ENCODE assay signal across 10 cellular contexts in genomic region chr7:88357794-88358533, GRCh38. TPM values are rescaled to one million over a fixed set of nuclear protein-coding genes. Genes with fewer than 3 reads are reported as not detected.
DNase-seq lines count a peak whose midpoint lies in the region; ATAC-seq, FAIRE-seq and TF ChIP-seq lines count a peak whose summit lies in the region.
"Had no signal": no experiment of that assay in that cellular context is flagged by ENCODE, and none has a peak within 500 bp of the region (broad histone marks: within the 10 kb centered on the region; RNA-seq: fewer than 3 reads in every experiment).

No MANE protein-coding gene starts in this region.

- no peaks in the 10 kb centered on the region for H3K27me3 ChIP-seq in keratinocyte (ENCODE audit: control insufficient read depth, extremely low read depth, insufficient read depth, low read length)

- H3K79me2 ChIP-seq in keratinocyte (ENCODE audit: control insufficient read depth, insufficient read depth, low read length) = no peaks in the 10 kb centered on the region

- no peaks in the 10 kb centered on the region for H3K9me3 ChIP-seq in keratinocyte (ENCODE audit: control insufficient read depth, low read depth, low read length)

- peak; percentile 75 for FAIRE-seq in keratinocyte (lab: Jason Lieb, UNC)

- no peaks in the 10 kb centered on the region for H4K20me1 ChIP-seq in keratinocyte (ENCODE audit: control insufficient read depth, extremely low read depth, insufficient read depth, low read length)

- peak; percentile 55 to 75 (median 65) for TF ChIP-seq CTCF in keratinocyte (optimal IDR thresholded peaks at IDR 0.05 in 1 of 3, IDR thresholded peaks at IDR 0.05 in 1 of 3, conservative IDR thresholded peaks at IDR 0.05 in 1 of 3; ENCODE audit: extremely low read depth in 1 of 3, insufficient read depth in 2 of 3, low read length in 3 of 3)

- H3K4me3 Mint-ChIP-seq in natural killer cell treated with Interleukin-12 subunit alpha and Interleukin-12 subunit beta and Interleukin-15 and Interleukin-18, amount 100 ng/mL, for 72 hours = no peak overlapping the region
- H3K4me3 Mint-ChIP-seq: B cell had no signal

- peak; percentile 71 for ATAC-seq in HG03103 (IDR thresholded peaks at IDR 0.05; ENCODE audit: low read depth, unreplicated experiment)
- ATAC-seq in natural killer cell treated with Interleukin-12 subunit alpha and Interleukin-12 subunit beta and Interleukin-15 and Interleukin-18, amount 100 ng/mL, for 72 hours = no peak

- H3K27me3 Mint-ChIP-seq in natural killer cell treated with Interleukin-12 subunit alpha and Interleukin-12 subunit beta and Interleukin-15 and Interleukin-18, amount 100 ng/mL, for 72 hours = peaks cover 2 to 12% of the 10 kb centered on the region in 2 donors
- H3K27me3 Mint-ChIP-seq: B cell had no signal

- no peak overlapping the region for H3K27ac ChIP-seq in keratinocyte (ENCODE audit: control insufficient read depth, insufficient read depth, low read length)
- H3K27ac ChIP-seq: skin epidermis had no signal

- dilution Hi-C loops in keratinocyte (cut with MboI; ENCODE audit: extremely low pct_ligation_motif_present, low sequenced_read_pairs) = no loop called here

- H3K4me1 Mint-ChIP-seq in natural killer cell treated with Interleukin-12 subunit alpha and Interleukin-12 subunit beta and Interleukin-15 and Interleukin-18, amount 100 ng/mL, for 72 hours (ENCODE audit: low read depth in 2 of 2) = peaks cover 0 to 3% of the 10 kb centered on the region in 2 donors
- H3K4me1 Mint-ChIP-seq: B cell had no signal

- H3K36me3 Mint-ChIP-seq in natural killer cell treated with Interleukin-12 subunit alpha and Interleukin-12 subunit beta and Interleukin-15 and Interleukin-18, amount 100 ng/mL, for 72 hours = no peaks in the 10 kb centered on the region

- H3K4me2 ChIP-seq in keratinocyte (ENCODE audit: control insufficient read depth, extremely low read depth, insufficient read depth, low read depth, low read length) = peak overlapping the region; percentile 35

- no peak overlapping the region for H2AFZ ChIP-seq in keratinocyte (ENCODE audit: control insufficient read depth, low read length)

- no peak overlapping the region for H3K9ac ChIP-seq in keratinocyte (ENCODE audit: control insufficient read depth, extremely low read depth, insufficient read depth, low read length)

- DNase-seq in NCI-H526 treated with DMSO at 0.1 percent for 48 hours (lab: John Stamatoyannopoulos, UW) (peak; percentile 10), NCI-H526 (lab: John Stamatoyannopoulos, UW) (no peak), SHP77 treated with DMSO at 0.1 percent for 48 hours (lab: John Stamatoyannopoulos, UW) (peak; percentile 24), keratinocyte (ENCODE audit: low read depth, low spot score) (no peak), NCI-H510A (lab: John Stamatoyannopoulos, UW) (no peak), DMS153 (lab: John Stamatoyannopoulos, UW) (no peak)
- no peak for DNase-seq in natural killer cell treated with Interleukin-12 subunit alpha and Interleukin-12 subunit beta and Interleukin-15 and Interleukin-18, amount 100 ng/mL, for 72 hours (ENCODE audit: low spot score)

- H3K4me3 ChIP-seq in keratinocyte (ENCODE audit: control insufficient read depth in 2 of 3, extremely low read depth in 1 of 3, insufficient read depth in 2 of 3, low read depth in 1 of 3, low read length in 3 of 3) = peak overlapping the region in 1 of 3 experiments; percentile 13
- H3K4me3 ChIP-seq: skin epidermis had no signal

- no peak overlapping the region for H3K27ac Mint-ChIP-seq in natural killer cell treated with Interleukin-12 subunit alpha and Interleukin-12 subunit beta and Interleukin-15 and Interleukin-18, amount 100 ng/mL, for 72 hours
- H3K27ac Mint-ChIP-seq: B cell had no signal

- H3K9me1 ChIP-seq in keratinocyte (ENCODE audit: control insufficient read depth, extremely low read depth, insufficient read depth, low read length) = no peaks in the 10 kb centered on the region

- H3K4me1 ChIP-seq in keratinocyte (ENCODE audit: control insufficient read depth, extremely low read depth, insufficient read depth, low read length) = no peaks in the 10 kb centered on the region

- no peaks in the 10 kb centered on the region for H3K9me3 Mint-ChIP-seq in natural killer cell treated with Interleukin-12 subunit alpha and Interleukin-12 subunit beta and Interleukin-15 and Interleukin-18, amount 100 ng/mL, for 72 hours

- no peaks in the 10 kb centered on the region for H3K36me3 ChIP-seq in keratinocyte (ENCODE audit: control insufficient read depth in 2 of 2, extremely low read depth in 1 of 2, insufficient read depth in 2 of 2, low read length in 2 of 2)

RNA-seq across cellular contexts. Expression of gene STEAP4, which starts 51.3 kb away (rescaled TPM):
- polyA plus RNA-seq in keratinocyte = 0.52 to 5.8 TPM (median 2.0 TPM) in 3 replicates
- 20.3 TPM for polyA plus RNA-seq in keratinocyte (2011; ENCODE audit: low read depth)
- polyA plus RNA-seq in keratinocyte (2011; cell fraction: cytosol; rRNA removed) = 0.43 and 0.77 TPM in 2 replicates
- 4.7 and 6.1 TPM in 2 replicates for polyA plus RNA-seq in keratinocyte (2011; cell fraction: nucleus; rRNA removed)
- polyA plus RNA-seq in keratinocyte (2012; ENCODE audit: low replicate concordance) = 0.39 and 13.3 TPM in 2 replicates
- polyA minus RNA-seq in keratinocyte = 0.16 to 6.4 TPM (median 2.2 TPM) in 3 replicates
- 0.58 TPM for polyA minus RNA-seq in keratinocyte (2011; cell fraction: cytosol; rRNA and poly(A)+ RNA removed)
- polyA minus RNA-seq in keratinocyte (2011; cell fraction: nucleus; rRNA and poly(A)+ RNA removed) = 3.5 and 9.3 TPM in 2 replicates
- not detected for total RNA-seq in natural killer cell treated with Interleukin-12 subunit alpha and Interleukin-12 subunit beta and Interleukin-15 and Interleukin-18, amount 100 ng/mL, for 72 hours
- total RNA-seq: B cell had no signal

Comparison
In these comparisons a context has a peak if more than half of its experiments do, and no peak if none do; other contexts are left out.
1. DNase-seq: peak in NCI-H526 treated with DMSO at 0.1 percent for 48 hours (single experiment) and SHP77 treated with DMSO at 0.1 percent for 48 hours (single experiment); none in NCI-H526 (0 of 2), keratinocyte (single experiment), NCI-H510A (single experiment), natural killer cell treated with Interleukin-12 subunit alpha and Interleukin-12 subunit beta and Interleukin-15 and Interleukin-18, amount 100 ng/mL, for 72 hours (single experiment) and DMS153 (single experiment).